37 cellular contexts compared by ENCODE assay signal in genomic region chr5:132808866-132809265, GRCh38. TPM values are rescaled to one million over a fixed set of nuclear protein-coding genes. Genes with fewer than 3 reads are reported as not detected.
"Had no signal": no experiment of that assay in that cellular context is flagged by ENCODE, and none has a peak within 500 bp of the region (broad histone marks: within the 10 kb centered on the region; RNA-seq: fewer than 3 reads in every experiment).

No MANE protein-coding gene starts in this region.

- H3K36me3 Mint-ChIP-seq: activated naive CD4-positive, alpha-beta T cell treated with anti-CD3 and anti-CD28 coated beads, Interleukin-2, amount 10 ng/mL, durations not matched to agents 7 days and 5 days; activated naive CD8-positive, alpha-beta T cell treated with anti-CD3 and anti-CD28 coated beads, Interleukin-2, amount 10 ng/mL, durations not matched to agents 7 days and 5 days; brain; immature natural killer cell; neural progenitor cell; stimulated activated memory B cell treated with anti-CD40 and anti-IgM and Interleukin-4, amounts not matched to agents 10 μg/mL and 1 μg/mL and 100 μg/mL, for 72 hours had no signal

- H2AFZ ChIP-seq: neural progenitor cell had no signal

- H3K4me1 ChIP-seq: colonic mucosa had no signal

- H3K9me3 Mint-ChIP-seq: activated naive CD4-positive, alpha-beta T cell treated with anti-CD3 and anti-CD28 coated beads, Interleukin-2, amount 10 ng/mL, durations not matched to agents 7 days and 5 days; activated naive CD8-positive, alpha-beta T cell treated with anti-CD3 and anti-CD28 coated beads, Interleukin-2, amount 10 ng/mL, durations not matched to agents 7 days and 5 days; activated T-cell treated with anti-CD3 and anti-CD28 coated beads, Interleukin-2, amount 50 U/mL, for 24 hours; immature natural killer cell; stimulated activated memory B cell treated with anti-CD40 and anti-IgM and Interleukin-4, amounts not matched to agents 10 μg/mL and 1 μg/mL and 100 μg/mL, for 72 hours; stimulated activated naive CD8-positive, alpha-beta T cell treated with anti-CD3 and anti-CD28 coated beads, Interleukin-15, amount 100 ng/mL, for 72 hours; T-helper 1 cell treated with Interleukin-12 subunit alpha and Interleukin-12 subunit beta and Interleukin-4 antibody, amounts not matched to agents 30 μg/mL and 1 μg/mL, for 36 hours had no signal

- H3K27ac Mint-ChIP-seq: activated naive CD4-positive, alpha-beta T cell treated with anti-CD3 and anti-CD28 coated beads, Interleukin-2, amount 10 ng/mL, durations not matched to agents 7 days and 5 days; activated naive CD8-positive, alpha-beta T cell treated with anti-CD3 and anti-CD28 coated beads, Interleukin-2, amount 10 ng/mL, durations not matched to agents 7 days and 5 days; activated T-cell treated with anti-CD3 and anti-CD28 coated beads, Interleukin-2, amount 50 U/mL, for 24 hours; brain; immature natural killer cell; naive thymus-derived CD8-positive, alpha-beta T cell; neural progenitor cell; stimulated activated memory B cell treated with anti-CD40 and anti-IgM and Interleukin-4, amounts not matched to agents 10 μg/mL and 1 μg/mL and 100 μg/mL, for 72 hours; stimulated activated naive CD8-positive, alpha-beta T cell treated with anti-CD3 and anti-CD28 coated beads, Interleukin-15, amount 100 ng/mL, for 72 hours; T-helper 1 cell treated with Interleukin-12 subunit alpha and Interleukin-12 subunit beta and Interleukin-4 antibody, amounts not matched to agents 30 μg/mL and 1 μg/mL, for 36 hours had no signal

- H3K27ac ChIP-seq: ascending aorta, cardiac muscle cell, colonic mucosa, neural progenitor cell, sigmoid colon, suprapubic skin, tibial nerve, vagina, WERI-Rb-1 had no signal

- H3K4me3 ChIP-seq: ascending aorta, cardiac muscle cell, colonic mucosa, neural progenitor cell, sigmoid colon, suprapubic skin, tibial nerve, vagina had no signal

- FAIRE-seq: small intestine, TTC549 had no signal

- H3K4me3 Mint-ChIP-seq: activated naive CD4-positive, alpha-beta T cell treated with anti-CD3 and anti-CD28 coated beads, Interleukin-2, amount 10 ng/mL, durations not matched to agents 7 days and 5 days; activated naive CD8-positive, alpha-beta T cell treated with anti-CD3 and anti-CD28 coated beads, Interleukin-2, amount 10 ng/mL, durations not matched to agents 7 days and 5 days; activated T-cell treated with anti-CD3 and anti-CD28 coated beads, Interleukin-2, amount 50 U/mL, for 24 hours; brain; immature natural killer cell; naive thymus-derived CD8-positive, alpha-beta T cell; neural progenitor cell; stimulated activated memory B cell treated with anti-CD40 and anti-IgM and Interleukin-4, amounts not matched to agents 10 μg/mL and 1 μg/mL and 100 μg/mL, for 72 hours; stimulated activated naive CD8-positive, alpha-beta T cell treated with anti-CD3 and anti-CD28 coated beads, Interleukin-15, amount 100 ng/mL, for 72 hours; T-helper 1 cell treated with Interleukin-12 subunit alpha and Interleukin-12 subunit beta and Interleukin-4 antibody, amounts not matched to agents 30 μg/mL and 1 μg/mL, for 36 hours had no signal

- H3K9ac ChIP-seq: neural progenitor cell had no signal

- H3K9me3 ChIP-seq: ascending aorta, colonic mucosa, sigmoid colon, suprapubic skin, tibial nerve, vagina had no signal

- H3K4me2 ChIP-seq: neural progenitor cell had no signal

- ATAC-seq: activated CD4-positive, CD25-positive, alpha-beta regulatory T cell treated with anti-CD3 and anti-CD28 coated beads, Interleukin-2, amount 50 U/mL, for 24 hours; naive thymus-derived CD8-positive, alpha-beta T cell; stimulated activated memory B cell treated with anti-CD40 and anti-IgM and Interleukin-4, amounts not matched to agents 10 μg/mL and 1 μg/mL and 100 μg/mL, for 72 hours; stimulated activated naive CD8-positive, alpha-beta T cell treated with anti-CD3 and anti-CD28 coated beads, Interleukin-15, amount 100 ng/mL, for 72 hours had no signal

- H3K36me3 ChIP-seq: ascending aorta, cardiac muscle cell, colonic mucosa, neural progenitor cell, sigmoid colon, suprapubic skin, tibial nerve, vagina, WERI-Rb-1 had no signal

- DNase-seq: activated CD4-positive, alpha-beta T cell treated with anti-CD3 and anti-CD28 coated beads for 48 hours; activated CD4-positive, alpha-beta T cell treated with anti-CD3 and anti-CD28 coated beads, Interleukin-2, amount 50 U/mL, for 48 hours; activated CD8-positive, alpha-beta memory T cell treated with anti-CD3 and anti-CD28 coated beads, Interleukin-2, amount 50 U/mL, for 48 hours; activated gamma-delta T cell; activated naive CD4-positive, alpha-beta T cell treated with anti-CD3 and anti-CD28 coated beads, Interleukin-2, amount 10 ng/mL, durations not matched to agents 7 days and 5 days; activated naive CD8-positive, alpha-beta T cell treated with anti-CD3 and anti-CD28 coated beads, Interleukin-2, amount 10 ng/mL, durations not matched to agents 7 days and 5 days; activated T-cell treated with anti-CD3 and anti-CD28 coated beads, Interleukin-2, amount 50 U/mL, for 24 hours; cerebellar nuclear complex; colonic mucosa; effector memory CD4-positive, alpha-beta T cell; hypothalamus; immature natural killer cell; midbrain; naive thymus-derived CD8-positive, alpha-beta T cell; occipital lobe; sigmoid colon; stimulated activated CD4-positive, alpha-beta T cell treated with anti-CD3 and anti-CD28 coated beads, Interleukin-1b, Interleukin-23, amount 100 ng/mL, for 48 hours; stimulated activated CD4-positive, alpha-beta T cell treated with anti-CD3 and anti-CD28 coated beads, Interleukin-4, amount 100 ng/mL, for 4 hours; stimulated activated CD8-positive, alpha-beta memory T cell treated with anti-CD3 and anti-CD28 coated beads, Interleukin-4, amount 100 ng/mL, for 48 hours; stimulated activated naive CD8-positive, alpha-beta T cell treated with anti-CD3 and anti-CD28 coated beads, Interleukin-15, amount 100 ng/mL, for 72 hours; SW 1271; T-helper 9 cell; WERI-Rb-1 had no signal

RNA-seq across cellular contexts. Expression of gene SOWAHA, which starts 4.2 kb away (rescaled TPM):
- total RNA-seq: activated naive CD8-positive, alpha-beta T cell treated with anti-CD3 and anti-CD28 coated beads, Interleukin-2, amount 10 ng/mL, durations not matched to agents 7 days and 5 days; ascending aorta; cardiac muscle cell; dermis microvascular lymphatic vessel endothelial cell; naive thymus-derived CD8-positive, alpha-beta T cell; vagina had no signal
- polyA plus RNA-seq: cardiac muscle cell; immature natural killer cell; naive thymus-derived CD8-positive, alpha-beta T cell had no signal

RNA-seq across cellular contexts. Expression of gene SHROOM1, which starts 21.6 kb away (rescaled TPM):
- total RNA-seq: naive thymus-derived CD8-positive, alpha-beta T cell had no signal
- polyA plus RNA-seq: naive thymus-derived CD8-positive, alpha-beta T cell had no signal

RNA-seq across cellular contexts. Expression of gene GDF9, which starts 57.4 kb away (rescaled TPM):
- total RNA-seq: ascending aorta, fibroblast of villous mesenchyme, vagina had no signal
